ENCODE assay signal across 23 cellular contexts in genomic region chr5:147208134-147208533, GRCh38. TPM values are rescaled to one million over a fixed set of nuclear protein-coding genes. Genes with fewer than 3 reads are reported as not detected.
A peak's percentile ranks its signal among the peaks of the same experiment; 100 is the strongest.
DNase-seq lines count a peak whose midpoint lies in the region; ATAC-seq and TF ChIP-seq lines count a peak whose summit lies in the region.
"Had no signal": no experiment of that assay in that cellular context is flagged by ENCODE, and none has a peak within 500 bp of the region (broad histone marks: within the 10 kb centered on the region; RNA-seq: fewer than 3 reads in every experiment).

No MANE protein-coding gene starts in this region.

- no peaks in the 10 kb centered on the region for H3F3A ChIP-seq in SK-N-SH (replicated peaks; ENCODE audit: insufficient read depth)

- no peak for TF ChIP-seq CTCF in AG10803 (conservative IDR thresholded peaks at IDR 0.05; ENCODE audit: low read length)
- no peak for TF ChIP-seq CTCF in SK-N-SH (IDR thresholded peaks at IDR 0.05)
- no peak for TF ChIP-seq CTCF in neural crest cell (conservative IDR thresholded peaks at IDR 0.05)
- no peak for TF ChIP-seq CTCF in esophagus squamous epithelium (IDR thresholded peaks at IDR 0.05)
- no peak for TF ChIP-seq CTCF in GM13977 (IDR thresholded peaks at IDR 0.05; ENCODE audit: extremely low read depth, insufficient read depth, missing control alignments)

- peaks cover 9% of the 10 kb centered on the region for H3K9me3 Mint-ChIP-seq in neural crest cell
- H3K9me3 Mint-ChIP-seq: activated naive CD4-positive, alpha-beta T cell treated with anti-CD3 and anti-CD28 coated beads for 36 hours had no signal

- H3K4me1 Mint-ChIP-seq in neural crest cell: peaks cover 26% of the 10 kb centered on the region
- H3K4me1 Mint-ChIP-seq: GM23338 had no signal

- H4K20me1 ChIP-seq in SK-N-SH (ENCODE audit: insufficient read depth): no peaks in the 10 kb centered on the region

- CTCF ChIA-PET in SK-N-SH (lab: Yijun Ruan, JAX): interaction anchor here (1.1 kb wide), 1 partner anchor 162 kb away, joined by 3 read pairs; no protein-coding TSS in a partner anchor

- H2AFZ ChIP-seq in SK-N-SH (ENCODE audit: low read depth): no peak overlapping the region
- H2AFZ ChIP-seq: GM23338 had no signal

- H3K4me3 ChIP-seq in AG10803 (ENCODE audit: low read length) (no peak overlapping the region), SK-N-SH (ENCODE audit: low read depth in 2 of 2, low read length in 1 of 2) (no peak overlapping the region), esophagus squamous epithelium (no peak overlapping the region)
- H3K4me3 ChIP-seq: GM23338, heart right ventricle, lung, smooth muscle cell, thoracic aorta had no signal

- intact Hi-C loops in esophagus squamous epithelium (cut with DNase I): no loop called here

- ATAC-seq in GM19324 (IDR thresholded peaks at IDR 0.05; ENCODE audit: low FRiP score, unreplicated experiment): no peak
- ATAC-seq: GM23338; heart right ventricle; HepG2; naive thymus-derived CD4-positive, alpha-beta T cell had no signal

- no peaks in the 10 kb centered on the region for H3K27me3 Mint-ChIP-seq in neural crest cell (ENCODE audit: low read depth)

- peaks cover 9% of the 10 kb centered on the region for H3K36me3 Mint-ChIP-seq in neural crest cell (ENCODE audit: low read depth)

- H3K79me2 ChIP-seq in SK-N-SH (ENCODE audit: insufficient read depth): no peaks in the 10 kb centered on the region

- H3K4me1 ChIP-seq in SK-N-SH (ENCODE audit: control insufficient read depth in 1 of 2, insufficient read depth in 2 of 2, low read depth in 1 of 2, low read length in 1 of 2): no peaks in the 10 kb centered on the region; a peak in 2 of 4 replicates
- no peaks in the 10 kb centered on the region for H3K4me1 ChIP-seq in esophagus squamous epithelium
- H3K4me1 ChIP-seq: heart right ventricle had no signal

- no peaks in the 10 kb centered on the region for H3K9me3 ChIP-seq in SK-N-SH
- no peaks in the 10 kb centered on the region for H3K9me3 ChIP-seq in esophagus squamous epithelium
- H3K9me3 ChIP-seq: thoracic aorta had no signal

- TF ChIP-seq RAD21 in SK-N-SH (IDR thresholded peaks at IDR 0.05; ENCODE audit: low read length): no peak

- in situ Hi-C loops in GM13977 (cut with MboI; ENCODE audit: low pct_unique_long_range_greater_than_20kb, low sequenced_read_pairs, unreplicated experiment): no loop called here

- TF ChIP-seq EP300 in SK-N-SH (IDR thresholded peaks at IDR 0.05; ENCODE audit: borderline replicate concordance in 1 of 2, low read depth in 1 of 2, low read length in 1 of 2): no peak

- H3K4me2 ChIP-seq in SK-N-SH: no peak overlapping the region
- H3K4me2 ChIP-seq: GM23338, smooth muscle cell had no signal

- no peaks in the 10 kb centered on the region for H3K9me2 ChIP-seq in SK-N-SH

- H3K27ac ChIP-seq in SK-N-SH (ENCODE audit: low read depth in 2 of 2, low read length in 1 of 2): peak overlapping the region in 1 of 2 experiments; percentile 30; a peak in 1 of 4 replicates
- no peak overlapping the region for H3K27ac ChIP-seq in esophagus squamous epithelium
- H3K27ac ChIP-seq: brain microvascular endothelial cell, heart right ventricle, thoracic aorta had no signal

- H3K36me3 ChIP-seq in SK-N-SH (replicated peaks in 1 of 2; ENCODE audit: control insufficient read depth in 1 of 2, insufficient read depth in 2 of 2, low read length in 1 of 2): no peaks in the 10 kb centered on the region
- no peaks in the 10 kb centered on the region for H3K36me3 ChIP-seq in esophagus squamous epithelium
- H3K36me3 ChIP-seq: brain microvascular endothelial cell, heart right ventricle, thoracic aorta had no signal

- H3K9ac ChIP-seq in SK-N-SH: no peak overlapping the region

- H3K4me3 Mint-ChIP-seq in neural crest cell: peak overlapping the region; percentile 66
- H3K4me3 Mint-ChIP-seq: activated naive CD4-positive, alpha-beta T cell treated with anti-CD3 and anti-CD28 coated beads for 36 hours; GM23338; naive thymus-derived CD4-positive, alpha-beta T cell had no signal

- H3K27me3 ChIP-seq in SK-N-SH (ENCODE audit: insufficient read depth): no peaks in the 10 kb centered on the region
- no peaks in the 10 kb centered on the region for H3K27me3 ChIP-seq in esophagus squamous epithelium
- H3K27me3 ChIP-seq: brain microvascular endothelial cell had no signal

- H3K27ac Mint-ChIP-seq in neural crest cell (ENCODE audit: unreplicated experiment): peak overlapping the region; percentile 93
- H3K27ac Mint-ChIP-seq: activated naive CD4-positive, alpha-beta T cell treated with anti-CD3 and anti-CD28 coated beads for 36 hours; GM23338; naive thymus-derived CD4-positive, alpha-beta T cell had no signal

- WGBS in SK-N-SH (ENCODE audit: low lambda C conversion rate): 36% methylated on average over 1 of the region's 1 CpG
- 55 to 63% methylated on average over 1 of the region's 1 CpG for WGBS in esophagus squamous epithelium, 2 donors

- peak; percentile 2 for DNase-seq in AG10803 (ENCODE audit: low read depth)
- DNase-seq in SK-N-SH: no peak
- DNase-seq in epidermal melanocyte (ENCODE audit: insufficient read length, low spot score): peak; percentile 41
- DNase-seq in neural crest cell (ENCODE audit: low read depth, low spot score): no peak
- no peak for DNase-seq in NCI-H1694 treated with DMSO at 0.1 percent for 48 hours (lab: John Stamatoyannopoulos, UW)
- DNase-seq in esophagus squamous epithelium (lab: John Stamatoyannopoulos, UW): no peak
- DNase-seq in GM13977 (ENCODE audit: low spot score): no peak
- DNase-seq: activated CD4-positive, alpha-beta T cell treated with anti-CD3 and anti-CD28 coated beads, Interleukin-2, amount 50 U/mL, for 48 hours; activated naive CD4-positive, alpha-beta T cell treated with anti-CD3 and anti-CD28 coated beads for 36 hours; activated T-cell treated with anti-CD3 and anti-CD28 coated beads, Interleukin-2, amount 50 U/mL, for 1 hour; brain microvascular endothelial cell; heart right ventricle; islet precursor cell; naive thymus-derived CD4-positive, alpha-beta T cell; NCI-H1417 treated with DMSO at 0.1 percent for 48 hours; NCI-H2171 treated with DMSO at 0.1 percent for 48 hours; stimulated activated CD4-positive, alpha-beta T cell treated with anti-CD3 and anti-CD28 coated beads, Interleukin-4, amount 100 ng/mL, for 24 hours had no signal

- TF ChIP-seq POLR2A in esophagus squamous epithelium (IDR thresholded peaks at IDR 0.05): no peak

- POLR2A ChIA-PET in SK-N-SH (lab: Yijun Ruan, JAX): no interaction called here

TF ChIP-seq in SK-N-SH, 30 proteins besides CTCF, POLR2A, EP300 and RAD21 (continues in another document):
- TF ChIP-seq NFIC (IDR thresholded peaks at IDR 0.05; ENCODE audit: borderline replicate concordance) (peak; percentile 57; the same call in 1 of the 2 replicates), RXRA (IDR thresholded peaks at IDR 0.05; ENCODE audit: borderline replicate concordance, low read depth) (no peak), RFX5 (IDR thresholded peaks at IDR 0.05; ENCODE audit: low read length) (no peak), TEAD4 (IDR thresholded peaks at IDR 0.05; ENCODE audit: borderline replicate concordance, insufficient read depth) (no peak), SIN3A (IDR thresholded peaks at IDR 0.05; ENCODE audit: borderline replicate concordance, low read depth, low read length) (no peak), IRF3 (IDR thresholded peaks at IDR 0.05; ENCODE audit: low read depth, low read length) (no peak)
- TF ChIP-seq, protein P1, sequence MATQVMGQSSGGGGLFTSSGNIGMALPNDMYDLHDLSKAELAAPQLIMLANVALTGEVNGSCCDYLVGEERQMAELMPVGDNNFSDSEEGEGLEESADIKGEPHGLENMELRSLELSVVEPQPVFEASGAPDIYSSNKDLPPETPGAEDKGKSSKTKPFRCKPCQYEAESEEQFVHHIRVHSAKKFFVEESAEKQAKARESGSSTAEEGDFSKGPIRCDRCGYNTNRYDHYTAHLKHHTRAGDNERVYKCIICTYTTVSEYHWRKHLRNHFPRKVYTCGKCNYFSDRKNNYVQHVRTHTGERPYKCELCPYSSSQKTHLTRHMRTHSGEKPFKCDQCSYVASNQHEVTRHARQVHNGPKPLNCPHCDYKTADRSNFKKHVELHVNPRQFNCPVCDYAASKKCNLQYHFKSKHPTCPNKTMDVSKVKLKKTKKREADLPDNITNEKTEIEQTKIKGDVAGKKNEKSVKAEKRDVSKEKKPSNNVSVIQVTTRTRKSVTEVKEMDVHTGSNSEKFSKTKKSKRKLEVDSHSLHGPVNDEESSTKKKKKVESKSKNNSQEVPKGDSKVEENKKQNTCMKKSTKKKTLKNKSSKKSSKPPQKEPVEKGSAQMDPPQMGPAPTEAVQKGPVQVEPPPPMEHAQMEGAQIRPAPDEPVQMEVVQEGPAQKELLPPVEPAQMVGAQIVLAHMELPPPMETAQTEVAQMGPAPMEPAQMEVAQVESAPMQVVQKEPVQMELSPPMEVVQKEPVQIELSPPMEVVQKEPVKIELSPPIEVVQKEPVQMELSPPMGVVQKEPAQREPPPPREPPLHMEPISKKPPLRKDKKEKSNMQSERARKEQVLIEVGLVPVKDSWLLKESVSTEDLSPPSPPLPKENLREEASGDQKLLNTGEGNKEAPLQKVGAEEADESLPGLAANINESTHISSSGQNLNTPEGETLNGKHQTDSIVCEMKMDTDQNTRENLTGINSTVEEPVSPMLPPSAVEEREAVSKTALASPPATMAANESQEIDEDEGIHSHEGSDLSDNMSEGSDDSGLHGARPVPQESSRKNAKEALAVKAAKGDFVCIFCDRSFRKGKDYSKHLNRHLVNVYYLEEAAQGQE (IDR thresholded peaks at IDR 0.05; ENCODE audit: low read depth, low read length): no peak

RNA-seq across cellular contexts. Expression of gene STK32A, which starts 26.7 kb away (rescaled TPM):
- polyA plus RNA-seq in SK-N-SH (2012; rRNA removed): 0.18 and 0.20 TPM in 2 replicates
- polyA plus RNA-seq in SK-N-SH (2012; cell fraction: cytosol; rRNA removed): 0.22 and 0.26 TPM in 2 replicates
- 0.25 and 0.66 TPM in 2 replicates for polyA plus RNA-seq in SK-N-SH (2012; cell fraction: nucleus; rRNA removed)
- 0.28 and 0.61 TPM in 2 replicates for total RNA-seq in neural crest cell
- total RNA-seq in esophagus squamous epithelium: 1 to 10 TPM in 1 of 4 donors, under 1 TPM in 2, not detected in 1; 0.26 to 1.7 (median 0.38) TPM
- total RNA-seq: activated naive CD4-positive, alpha-beta T cell treated with anti-CD3 and anti-CD28 coated beads for 36 hours; HepG2; naive thymus-derived CD4-positive, alpha-beta T cell had no signal
- polyA plus RNA-seq: HepG2; naive thymus-derived CD4-positive, alpha-beta T cell had no signal

Comparison
In these comparisons a context has a peak if more than half of its experiments do, and no peak if none do; other contexts are left out.
1. DNase-seq: peak in AG10803 (single experiment) and epidermal melanocyte (single experiment); none in SK-N-SH (single experiment), neural crest cell (single experiment), NCI-H1694 treated with DMSO at 0.1 percent for 48 hours (single experiment), esophagus squamous epithelium (single experiment) and GM13977 (single experiment).